20 cellular contexts compared by ENCODE assay signal in genomic region chr7:36652431-36652830, GRCh38.
DNase-seq lines count a peak whose midpoint lies in the region; ATAC-seq, FAIRE-seq and TF ChIP-seq lines count a peak whose summit lies in the region.
"Had no signal": no experiment of that assay in that cellular context is flagged by ENCODE, and none has a peak within 500 bp of the region (broad histone marks: within the 10 kb centered on the region; RNA-seq: fewer than 3 reads in every experiment).

No MANE protein-coding gene starts in this region.

- no peaks in the 10 kb centered on the region for H3K9me3 Mint-ChIP-seq in central memory CD8-positive, alpha-beta T cell
- no peaks in the 10 kb centered on the region for H3K9me3 Mint-ChIP-seq in immature natural killer cell

- TF ChIP-seq RAD21 in A549 (conservative IDR thresholded peaks at IDR 0.05 in 1 of 2, IDR thresholded peaks at IDR 0.05 in 1 of 2), result no peak

- H3F3A ChIP-seq in GM23248 (ENCODE audit: insufficient read depth), result peaks cover 38% of the 10 kb centered on the region

- peaks cover 79% of the 10 kb centered on the region for H3K4me1 Mint-ChIP-seq in central memory CD8-positive, alpha-beta T cell
- H3K4me1 Mint-ChIP-seq in immature natural killer cell, result peaks cover 80 to 98% of the 10 kb centered on the region in 2 donors

- TF ChIP-seq CTCF in A549 (IDR thresholded peaks at IDR 0.05), result no peak
- TF ChIP-seq CTCF in heart right ventricle (IDR thresholded peaks at IDR 0.05), result no peak

- TF ChIP-seq EP300 in A549 (IDR thresholded peaks at IDR 0.05), result no peak

- no peaks in the 10 kb centered on the region for H3K9me2 ChIP-seq in GM23248 (ENCODE audit: insufficient read depth)

- H3K4me3 ChIP-seq in A549, result no peak overlapping the region
- H3K4me3 ChIP-seq in GM23248, result no peak overlapping the region
- H3K4me3 ChIP-seq in heart right ventricle, result no peak overlapping the region
- H3K4me3 ChIP-seq: MG63 had no signal

- no peaks in the 10 kb centered on the region for H3K9me3 ChIP-seq in A549
- no peaks in the 10 kb centered on the region for H3K9me3 ChIP-seq in GM23248 (ENCODE audit: low read depth)
- H3K9me3 ChIP-seq in heart right ventricle, result no peaks in the 10 kb centered on the region
- H3K9me3 ChIP-seq: MG63 had no signal

- H3K36me3 ChIP-seq in GM23248 (ENCODE audit: low read depth) (no peaks in the 10 kb centered on the region), heart right ventricle (peaks cover 0 to 14% (median 0%) of the 10 kb centered on the region in 9 donors)
- H3K36me3 ChIP-seq: MG63 had no signal

- POLR2A ChIA-PET in A549 (lab: Yijun Ruan, JAX), result no interaction called here

- H3K4me3 Mint-ChIP-seq in central memory CD8-positive, alpha-beta T cell, result no peak overlapping the region
- H3K4me3 Mint-ChIP-seq in immature natural killer cell, result peak overlapping the region in 1 of 5 donors; percentile 15

- CTCF ChIA-PET in A549 (lab: Yijun Ruan, JAX), result no interaction called here

- FAIRE-seq in A549 (lab: Jason Lieb, UNC), result no peak
- FAIRE-seq: A204.1, D721Med had no signal

- H3K4me2 ChIP-seq in A549, result peak overlapping the region; percentile 52; the same call in 2 of the 3 replicates
- no peak overlapping the region for H3K4me2 ChIP-seq in GM23248 (ENCODE audit: unreplicated experiment)

- H3K27ac Mint-ChIP-seq in central memory CD8-positive, alpha-beta T cell (ENCODE audit: low read depth), result peak overlapping the region; percentile 71
- H3K27ac Mint-ChIP-seq in immature natural killer cell, result peak overlapping the region; percentile 74 to 97 (median 88)

- TF ChIP-seq POLR2A in A549 (IDR thresholded peaks at IDR 0.05; ENCODE audit: low read length), result no peak

- H3K27ac ChIP-seq in A549 (peak overlapping the region; percentile 10 to 75; a peak in 5 of 6 replicates), GM23248 (no peak overlapping the region), heart right ventricle (no peak overlapping the region)

- peaks cover 44% of the 10 kb centered on the region for H3K36me3 Mint-ChIP-seq in central memory CD8-positive, alpha-beta T cell (ENCODE audit: insufficient read depth)
- H3K36me3 Mint-ChIP-seq in immature natural killer cell, result peaks cover 44 to 71% (median 63%) of the 10 kb centered on the region in 3 donors

- peaks cover 40% of the 10 kb centered on the region for H3K4me1 ChIP-seq in A549
- peaks cover 35% of the 10 kb centered on the region for H3K4me1 ChIP-seq in GM23248 (ENCODE audit: insufficient read depth)
- H3K4me1 ChIP-seq in heart right ventricle, result peaks cover 0 to 7% (median 0%) of the 10 kb centered on the region in 9 donors

- H3K27me3 ChIP-seq in GM23248 (replicated peaks; ENCODE audit: insufficient read depth), result 0 out of 2 replicates have a peak, but pooled peaks cover 3% of the 10 kb centered on the region
- H3K27me3 ChIP-seq in heart right ventricle, result no peaks in the 10 kb centered on the region
- H3K27me3 ChIP-seq: MG63 had no signal

- no peak overlapping the region for H2AFZ ChIP-seq in GM23248

- H3K27me3 Mint-ChIP-seq in central memory CD8-positive, alpha-beta T cell, result no peaks in the 10 kb centered on the region
- peaks cover 2 to 5% (median 3%) of the 10 kb centered on the region in 3 donors for H3K27me3 Mint-ChIP-seq in immature natural killer cell (ENCODE audit: low read depth in 3 of 3)

- no peaks in the 10 kb centered on the region for H4K20me1 ChIP-seq in GM23248 (ENCODE audit: insufficient read depth)

- WGBS in A549 (ENCODE audit: missing lambda C conversion rate), result 55% methylated on average over 5 of the region's 5 CpGs
- WGBS in GM23248 (ENCODE audit: low coverage in 1 of 2, low lambda C conversion rate in 2 of 2, missing lambda C conversion rate in 2 of 2), 2 experiments, result 28 to 34% methylated on average over 5 of the region's 5 CpGs
- 72 to 77% methylated on average over 5 of the region's 5 CpGs for WGBS in heart right ventricle, 2 donors

- in situ Hi-C loops in GM23248 (cut with MboI), result no loop called here

- no peaks in the 10 kb centered on the region for H3K79me2 ChIP-seq in GM23248 (ENCODE audit: insufficient read depth)

- no peak overlapping the region for H3K9ac ChIP-seq in GM23248

- intact Hi-C loops in heart right ventricle (cut with DNase I), result no loop called here

- DNase-seq in A549 (ENCODE audit: low read depth in 1 of 2, low spot score in 1 of 2) (no peak), GM23248 (peak; percentile 55), immature natural killer cell (no peak), islet precursor cell (no peak), amniotic stem cell (lab: John Stamatoyannopoulos, UW) (no peak), heart right ventricle (no peak)
- no peak for DNase-seq in central memory CD8-positive, alpha-beta T cell (ENCODE audit: low spot score in 2 of 2)
- DNase-seq in effector CD4-positive, alpha-beta T cell, result no peak
- DNase-seq: AML-193, DMS79 treated with DMSO at 0.1 percent for 48 hours, GF-D8, KG1, MG63, NCI-H1092 treated with DMSO at 0.1 percent for 48 hours, NCI-H187, NCI-H446 treated with DMSO at 0.1 percent for 48 hours, NCI-H774, SIG-M5 had no signal

- ATAC-seq in A549, result no peak
- ATAC-seq in central memory CD8-positive, alpha-beta T cell (replicated peaks; ENCODE audit: extremely low read depth, poor library complexity, severe bottlenecking), result no peak
- no peak for ATAC-seq in heart right ventricle

TF ChIP-seq in A549, 52 proteins besides CTCF, POLR2A, EP300 and RAD21:
- TF ChIP-seq RARB (CRISPR knock-in tag; IDR thresholded peaks at IDR 0.05) (no peak), KDM5A (IDR thresholded peaks at IDR 0.05) (no peak)
- TF ChIP-seq, protein P1, sequence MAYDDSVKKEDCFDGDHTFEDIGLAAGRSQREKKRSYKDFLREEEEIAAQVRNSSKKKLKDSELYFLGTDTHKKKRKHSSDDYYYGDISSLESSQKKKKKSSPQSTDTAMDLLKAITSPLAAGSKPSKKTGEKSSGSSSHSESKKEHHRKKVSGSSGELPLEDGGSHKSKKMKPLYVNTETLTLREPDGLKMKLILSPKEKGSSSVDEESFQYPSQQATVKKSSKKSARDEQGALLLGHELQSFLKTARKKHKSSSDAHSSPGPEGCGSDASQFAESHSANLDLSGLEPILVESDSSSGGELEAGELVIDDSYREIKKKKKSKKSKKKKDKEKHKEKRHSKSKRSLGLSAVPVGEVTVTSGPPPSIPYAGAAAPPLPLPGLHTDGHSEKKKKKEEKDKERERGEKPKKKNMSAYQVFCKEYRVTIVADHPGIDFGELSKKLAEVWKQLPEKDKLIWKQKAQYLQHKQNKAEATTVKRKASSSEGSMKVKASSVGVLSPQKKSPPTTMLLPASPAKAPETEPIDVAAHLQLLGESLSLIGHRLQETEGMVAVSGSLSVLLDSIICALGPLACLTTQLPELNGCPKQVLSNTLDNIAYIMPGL (CRISPR knock-in tag; IDR thresholded peaks at IDR 0.05; ENCODE audit: borderline replicate concordance), result no peak
- TF ChIP-seq, protein P2, sequence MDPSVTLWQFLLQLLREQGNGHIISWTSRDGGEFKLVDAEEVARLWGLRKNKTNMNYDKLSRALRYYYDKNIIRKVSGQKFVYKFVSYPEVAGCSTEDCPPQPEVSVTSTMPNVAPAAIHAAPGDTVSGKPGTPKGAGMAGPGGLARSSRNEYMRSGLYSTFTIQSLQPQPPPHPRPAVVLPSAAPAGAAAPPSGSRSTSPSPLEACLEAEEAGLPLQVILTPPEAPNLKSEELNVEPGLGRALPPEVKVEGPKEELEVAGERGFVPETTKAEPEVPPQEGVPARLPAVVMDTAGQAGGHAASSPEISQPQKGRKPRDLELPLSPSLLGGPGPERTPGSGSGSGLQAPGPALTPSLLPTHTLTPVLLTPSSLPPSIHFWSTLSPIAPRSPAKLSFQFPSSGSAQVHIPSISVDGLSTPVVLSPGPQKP (IDR thresholded peaks at IDR 0.05; ENCODE audit: low read depth, low read length), result no peak

Comparison
In these comparisons a context has a peak if more than half of its experiments do, and no peak if none do; other contexts are left out.
1. H3K27ac ChIP-seq: peak in A549 (2 of 2); none in GM23248 (single experiment) and heart right ventricle (0 of 10).